Comparison of ENCODE assay signal across 19 cellular contexts in the genomic region with DNA sequence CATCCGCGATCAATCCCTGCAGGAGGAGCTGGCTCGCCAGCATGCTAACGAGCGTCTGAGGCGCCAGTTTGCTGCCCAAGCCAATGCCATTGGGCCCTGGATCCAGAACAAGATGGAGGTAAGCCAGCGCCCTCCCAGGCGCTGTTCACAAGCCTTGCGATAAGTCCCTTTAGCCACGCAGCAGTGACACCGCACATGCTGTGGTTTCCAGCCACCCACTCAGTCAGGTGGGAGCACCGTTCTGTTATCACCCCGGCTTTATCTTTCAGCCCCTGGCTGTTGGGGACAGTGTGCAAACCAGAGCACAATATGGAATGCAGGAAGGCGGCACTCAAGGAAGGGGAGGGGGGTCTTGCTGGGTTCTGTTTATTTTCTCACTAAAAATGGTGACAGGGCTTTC. TPM values are rescaled to one million over a fixed set of nuclear protein-coding genes. Genes with fewer than 3 reads are reported as not detected.
DNase-seq lines count a peak whose midpoint lies in the region; ATAC-seq and TF ChIP-seq lines count a peak whose summit lies in the region.
"Had no signal": no experiment of that assay in that cellular context is flagged by ENCODE, and none has a peak within 500 bp of the region (broad histone marks: within the 10 kb centered on the region; RNA-seq: fewer than 3 reads in every experiment).

No MANE protein-coding gene starts in this region.

- TF ChIP-seq CTCF in heart left ventricle (IDR thresholded peaks at IDR 0.05) = no peak
- TF ChIP-seq CTCF in psoas muscle (IDR thresholded peaks at IDR 0.05) = no peak
- TF ChIP-seq CTCF in left lung (IDR thresholded peaks at IDR 0.05) = no peak

- WGBS in heart left ventricle, 4 donors = 43 to 60% (median 55%) methylated on average over 10 to 14 of the region's 14 CpGs
- 65 to 80% (median 71%) methylated on average over 14 of the region's 14 CpGs for WGBS in psoas muscle, 3 donors
- 84 to 85% methylated on average over 14 of the region's 14 CpGs for WGBS in aorta, 2 donors

- no peak overlapping the region for H3K27ac Mint-ChIP-seq in activated CD8-positive, alpha-beta memory T cell treated with anti-CD3 and anti-CD28 coated beads, Interleukin-2, amount 10 ng/mL, durations not matched to agents 7 days and 5 days
- H3K27ac Mint-ChIP-seq: CD4-positive, alpha-beta T cell had no signal

- no peak for TF ChIP-seq POLR2A in heart left ventricle (IDR thresholded peaks at IDR 0.05)

- H3K9me3 ChIP-seq in heart left ventricle (no peaks in the 10 kb centered on the region), psoas muscle (no peaks in the 10 kb centered on the region), aorta (ENCODE audit: control insufficient read depth, low read length) (no peaks in the 10 kb centered on the region), left lung (no peaks in the 10 kb centered on the region)
- H3K9me3 ChIP-seq: BE2C, SJCRH30 had no signal

- no peaks in the 10 kb centered on the region for H3K4me1 Mint-ChIP-seq in activated CD8-positive, alpha-beta memory T cell treated with anti-CD3 and anti-CD28 coated beads, Interleukin-2, amount 10 ng/mL, durations not matched to agents 7 days and 5 days

- no peaks in the 10 kb centered on the region for H3K9me3 Mint-ChIP-seq in activated CD8-positive, alpha-beta memory T cell treated with anti-CD3 and anti-CD28 coated beads, Interleukin-2, amount 10 ng/mL, durations not matched to agents 7 days and 5 days (ENCODE audit: low read depth)
- H3K9me3 Mint-ChIP-seq: CD4-positive, alpha-beta T cell; H9 had no signal

- H3K4me3 ChIP-seq in heart left ventricle (no peak overlapping the region), psoas muscle (no peak overlapping the region), aorta (ENCODE audit: low read length in 2 of 2) (no peak overlapping the region), left lung (no peak overlapping the region)
- H3K4me3 ChIP-seq: PC-9, SJCRH30 had no signal

- CTCF ChIA-PET in activated CD8-positive, alpha-beta memory T cell treated with anti-CD3 and anti-CD28 coated beads, Interleukin-2, amount 10 ng/mL, durations not matched to agents 7 days and 5 days (lab: Charles Lee) = interaction anchor here (0.6 kb wide), 1 partner anchor 66 kb away, joined by 3 read pairs; no protein-coding TSS in a partner anchor

- DNase-seq in Right ventricle myocardium inferior (ENCODE audit: missing footprints) (no peak), cardiac septum (ENCODE audit: low spot score) (no peak), heart left ventricle (peak in 4 of 5 donors; percentile 59 to 74 (median 63)), islet precursor cell (peak; percentile 71), psoas muscle (no peak), aorta (no peak), left lung (no peak)
- DNase-seq in activated CD8-positive, alpha-beta memory T cell treated with anti-CD3 and anti-CD28 coated beads, Interleukin-2, amount 10 ng/mL, durations not matched to agents 7 days and 5 days = no peak
- DNase-seq: CD4-positive, alpha-beta T cell; DMS153; GF-D8; NCI-H1930; NCI-H345; NCI-H524 treated with DMSO at 0.1 percent for 48 hours; SJCRH30 had no signal

- H3K4me3 Mint-ChIP-seq in activated CD8-positive, alpha-beta memory T cell treated with anti-CD3 and anti-CD28 coated beads, Interleukin-2, amount 10 ng/mL, durations not matched to agents 7 days and 5 days = no peak overlapping the region
- H3K4me3 Mint-ChIP-seq: CD4-positive, alpha-beta T cell; H9 had no signal

- no peaks in the 10 kb centered on the region for H3K27me3 ChIP-seq in heart left ventricle
- no peaks in the 10 kb centered on the region for H3K27me3 ChIP-seq in psoas muscle (ENCODE audit: insufficient read depth in 3 of 3, low read length in 2 of 3)
- H3K27me3 ChIP-seq in aorta (ENCODE audit: control insufficient read depth in 1 of 2, insufficient read depth in 2 of 2, low read length in 1 of 2) = no peaks in the 10 kb centered on the region
- H3K27me3 ChIP-seq in left lung = peaks cover 0 to 8% of the 10 kb centered on the region in 2 donors
- H3K27me3 ChIP-seq: BE2C, SJCRH30 had no signal

- intact Hi-C loops in Right ventricle myocardium inferior (cut with DNase I) = no loop called here
- intact Hi-C loops in cardiac septum (cut with DNase I) = loop anchor here (5.0 kb wide), 1 partner anchor 118 kb away; no protein-coding TSS in a partner anchor
- intact Hi-C loops in heart left ventricle (cut with DNase I) = no loop called here
- intact Hi-C loops in psoas muscle (cut with DNase I) = loop anchor here (10.0 kb wide), 2 partner anchors 81 to 111 kb away; no protein-coding TSS in a partner anchor
- intact Hi-C loops in aorta (cut with DNase I) = no loop called here
- intact Hi-C loops in left lung (cut with DNase I) = no loop called here

- peaks cover 0 to 43% (median 8%) of the 10 kb centered on the region in 12 donors for H3K4me1 ChIP-seq in heart left ventricle
- no peaks in the 10 kb centered on the region for H3K4me1 ChIP-seq in psoas muscle
- H3K4me1 ChIP-seq in aorta (ENCODE audit: control insufficient read depth in 1 of 2, insufficient read depth in 2 of 2, low read length in 2 of 2) = no peaks in the 10 kb centered on the region
- H3K4me1 ChIP-seq in left lung = no peaks in the 10 kb centered on the region
- H3K4me1 ChIP-seq: BE2C, SJCRH30 had no signal

- H3K36me3 Mint-ChIP-seq in activated CD8-positive, alpha-beta memory T cell treated with anti-CD3 and anti-CD28 coated beads, Interleukin-2, amount 10 ng/mL, durations not matched to agents 7 days and 5 days = no peaks in the 10 kb centered on the region

- peaks cover 0 to 84% (median 42%) of the 10 kb centered on the region in 9 donors for H3K36me3 ChIP-seq in heart left ventricle
- H3K36me3 ChIP-seq in psoas muscle (ENCODE audit: insufficient read depth in 1 of 2, low read depth in 1 of 2) = peaks cover 2 to 86% of the 10 kb centered on the region in 2 donors
- H3K36me3 ChIP-seq in aorta (ENCODE audit: control insufficient read depth in 1 of 2, insufficient read depth in 2 of 2, low read length in 1 of 2) = peaks cover 2 to 11% of the 10 kb centered on the region in 2 donors
- H3K36me3 ChIP-seq in left lung = no peaks in the 10 kb centered on the region
- H3K36me3 ChIP-seq: BE2C had no signal

- peaks cover 17% of the 10 kb centered on the region for H3K27me3 Mint-ChIP-seq in activated CD8-positive, alpha-beta memory T cell treated with anti-CD3 and anti-CD28 coated beads, Interleukin-2, amount 10 ng/mL, durations not matched to agents 7 days and 5 days

- H3K27ac ChIP-seq in heart left ventricle = peak overlapping the region in 9 of 12 donors; percentile 38 to 73 (median 60)
- H3K27ac ChIP-seq in psoas muscle = no peak overlapping the region
- H3K27ac ChIP-seq in aorta (ENCODE audit: low read depth in 1 of 2, low read length in 2 of 2) = no peak overlapping the region
- no peak overlapping the region for H3K27ac ChIP-seq in left lung
- H3K27ac ChIP-seq: PC-9, RWPE1, SJCRH30 had no signal

- peak; percentile 80 for ATAC-seq in Right ventricle myocardium inferior
- peak; percentile 62 to 86 (median 79) for ATAC-seq in heart left ventricle
- peak; percentile 4 to 30 (median 27) for ATAC-seq in psoas muscle
- no peak for ATAC-seq in aorta (ENCODE audit: low FRiP score)
- ATAC-seq in left lung = no peak
- no peak for ATAC-seq in activated CD8-positive, alpha-beta memory T cell treated with anti-CD3 and anti-CD28 coated beads, Interleukin-2, amount 10 ng/mL, durations not matched to agents 7 days and 5 days

RNA-seq across cellular contexts. Expression of a gene that starts 41.1 kb away (rescaled TPM):
- 49.0 TPM for total RNA-seq in Right ventricle myocardium inferior
- total RNA-seq in cardiac septum = 58.8 TPM
- total RNA-seq in heart left ventricle = 10 to 100 TPM; 30.8 to 84.2 (median 51.4) TPM
- 10 to 100 TPM; 11.8 to 12.8 TPM for polyA plus RNA-seq in heart left ventricle
- total RNA-seq in psoas muscle = 10 to 100 TPM; 51.3 to 66.2 (median 53.6) TPM
- 10 to 100 TPM in 1 of 3 donors, 1 to 10 TPM in 2; 6.8 to 12.2 (median 7.7) TPM for polyA plus RNA-seq in psoas muscle
- total RNA-seq in aorta = 10 to 100 TPM; 54.3 to 59.5 TPM
- 1 to 10 TPM; 4.6 to 10.0 TPM for polyA plus RNA-seq in aorta
- total RNA-seq in left lung = 10 to 100 TPM; 35.9 to 40.4 TPM
- 10 to 100 TPM; 43.5 to 46.9 TPM for total RNA-seq in activated CD8-positive, alpha-beta memory T cell treated with anti-CD3 and anti-CD28 coated beads, Interleukin-2, amount 10 ng/mL, durations not matched to agents 7 days and 5 days

Comparison
In these comparisons a context has a peak if more than half of its experiments do, and no peak if none do; other contexts are left out.
1. DNase-seq: peak in heart left ventricle (4 of 5) and islet precursor cell (single experiment); none in Right ventricle myocardium inferior (single experiment), cardiac septum (single experiment), psoas muscle (0 of 2), aorta (0 of 2), left lung (0 of 2) and activated CD8-positive, alpha-beta memory T cell treated with anti-CD3 and anti-CD28 coated beads, Interleukin-2, amount 10 ng/mL, durations not matched to agents 7 days and 5 days (single experiment).
2. intact Hi-C loops: an anchor here in cardiac septum (5.0 kb wide) and psoas muscle (10.0 kb wide); none called in Right ventricle myocardium inferior, heart left ventricle, aorta and left lung.
3. ATAC-seq: peak in Right ventricle myocardium inferior (single experiment), heart left ventricle (4 of 4) and psoas muscle (4 of 4); none in aorta (single experiment), left lung (single experiment) and activated CD8-positive, alpha-beta memory T cell treated with anti-CD3 and anti-CD28 coated beads, Interleukin-2, amount 10 ng/mL, durations not matched to agents 7 days and 5 days (single experiment).
4. H3K27ac ChIP-seq: peak in heart left ventricle (9 of 12); none in psoas muscle (single experiment), aorta (0 of 2) and left lung (0 of 2).